1 cellular context compared by ENCODE assay signal in genomic region chr15:65818927-65819562, GRCh38.
TF ChIP-seq lines count a peak whose summit lies in the region.

No MANE protein-coding gene starts in this region.

TF ChIP-seq in K562, 482 proteins besides CTCF, POLR2A, EP300 and RAD21 (continued from another document and continues in another):
- no peak for TF ChIP-seq E2F5 (CRISPR knock-in tag; IDR thresholded peaks at IDR 0.05)
- 0 out of 2 replicates have a peak, but pooled peaks have one; percentile 6 for TF ChIP-seq PKNOX1 (IDR thresholded peaks at IDR 0.05)
- no peak for TF ChIP-seq CBX5 (IDR thresholded peaks at IDR 0.05; ENCODE audit: borderline replicate concordance, low read depth)
- no peak for TF ChIP-seq AFF1 (IDR thresholded peaks at IDR 0.05; ENCODE audit: low read depth in 1 of 2, partially characterized antibody in 2 of 2)
- peak; percentile 81 for TF ChIP-seq SPI1 (IDR thresholded peaks at IDR 0.05; ENCODE audit: borderline replicate concordance, low read depth, low read length)
- TF ChIP-seq, protein P1, sequence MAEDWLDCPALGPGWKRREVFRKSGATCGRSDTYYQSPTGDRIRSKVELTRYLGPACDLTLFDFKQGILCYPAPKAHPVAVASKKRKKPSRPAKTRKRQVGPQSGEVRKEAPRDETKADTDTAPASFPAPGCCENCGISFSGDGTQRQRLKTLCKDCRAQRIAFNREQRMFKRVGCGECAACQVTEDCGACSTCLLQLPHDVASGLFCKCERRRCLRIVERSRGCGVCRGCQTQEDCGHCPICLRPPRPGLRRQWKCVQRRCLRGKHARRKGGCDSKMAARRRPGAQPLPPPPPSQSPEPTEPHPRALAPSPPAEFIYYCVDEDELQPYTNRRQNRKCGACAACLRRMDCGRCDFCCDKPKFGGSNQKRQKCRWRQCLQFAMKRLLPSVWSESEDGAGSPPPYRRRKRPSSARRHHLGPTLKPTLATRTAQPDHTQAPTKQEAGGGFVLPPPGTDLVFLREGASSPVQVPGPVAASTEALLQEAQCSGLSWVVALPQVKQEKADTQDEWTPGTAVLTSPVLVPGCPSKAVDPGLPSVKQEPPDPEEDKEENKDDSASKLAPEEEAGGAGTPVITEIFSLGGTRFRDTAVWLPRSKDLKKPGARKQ (CRISPR knock-in tag; IDR thresholded peaks at IDR 0.05): no peak
- TF ChIP-seq HDAC2 (IDR thresholded peaks at IDR 0.05): no peak
- TF ChIP-seq LCOR (CRISPR knock-in tag; IDR thresholded peaks at IDR 0.05): no peak
- no peak for TF ChIP-seq SP1 (CRISPR knock-in tag; IDR thresholded peaks at IDR 0.05)
- no peak for TF ChIP-seq SMAD4 (CRISPR knock-in tag; conservative IDR thresholded peaks at IDR 0.05)
- TF ChIP-seq SNAPC5 (CRISPR knock-in tag; IDR thresholded peaks at IDR 0.05): no peak
- TF ChIP-seq NONO (IDR thresholded peaks at IDR 0.05; ENCODE audit: low read depth in 2 of 2, low read length in 1 of 2): no peak
- TF ChIP-seq, protein P2, sequence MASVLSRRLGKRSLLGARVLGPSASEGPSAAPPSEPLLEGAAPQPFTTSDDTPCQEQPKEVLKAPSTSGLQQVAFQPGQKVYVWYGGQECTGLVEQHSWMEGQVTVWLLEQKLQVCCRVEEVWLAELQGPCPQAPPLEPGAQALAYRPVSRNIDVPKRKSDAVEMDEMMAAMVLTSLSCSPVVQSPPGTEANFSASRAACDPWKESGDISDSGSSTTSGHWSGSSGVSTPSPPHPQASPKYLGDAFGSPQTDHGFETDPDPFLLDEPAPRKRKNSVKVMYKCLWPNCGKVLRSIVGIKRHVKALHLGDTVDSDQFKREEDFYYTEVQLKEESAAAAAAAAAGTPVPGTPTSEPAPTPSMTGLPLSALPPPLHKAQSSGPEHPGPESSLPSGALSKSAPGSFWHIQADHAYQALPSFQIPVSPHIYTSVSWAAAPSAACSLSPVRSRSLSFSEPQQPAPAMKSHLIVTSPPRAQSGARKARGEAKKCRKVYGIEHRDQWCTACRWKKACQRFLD (CRISPR knock-in tag; IDR thresholded peaks at IDR 0.05): no peak
- TF ChIP-seq SMARCA4 (IDR thresholded peaks at IDR 0.05): peak; percentile 22; the same call in 1 of the 2 replicates
- no peak for TF ChIP-seq FOXM1 (IDR thresholded peaks at IDR 0.05; ENCODE audit: low read depth)
- TF ChIP-seq FOXM1 (CRISPR knock-in tag; IDR thresholded peaks at IDR 0.05; ENCODE audit: low read depth): no peak
- TF ChIP-seq ZNF707 (CRISPR knock-in tag; conservative IDR thresholded peaks at IDR 0.05): no peak
- no peak for TF ChIP-seq U2AF1 (optimal IDR thresholded peaks at IDR 0.05; ENCODE audit: low read depth, low read length)
- no peak for TF ChIP-seq CBX3 (IDR thresholded peaks at IDR 0.05; ENCODE audit: borderline replicate concordance in 1 of 2, low read length in 2 of 2)
- no peak for TF ChIP-seq CCAR2 (IDR thresholded peaks at IDR 0.05; ENCODE audit: low read depth, low read length)
- TF ChIP-seq ATF1 (CRISPR knock-in tag; IDR thresholded peaks at IDR 0.05): no peak
- TF ChIP-seq ATF1 (tag; IDR thresholded peaks at IDR 0.05): 0 out of 2 replicates have a peak, but pooled peaks have one; percentile 7
- TF ChIP-seq RBM14 (IDR thresholded peaks at IDR 0.05; ENCODE audit: borderline replicate concordance, insufficient read depth, low read depth, low read length): no peak
- no peak for TF ChIP-seq NFIX (CRISPR knock-in tag; IDR thresholded peaks at IDR 0.05; ENCODE audit: low read depth)
- peak; percentile 17; the same call in 1 of the 2 replicates for TF ChIP-seq GATAD2B (IDR thresholded peaks at IDR 0.05; ENCODE audit: borderline replicate concordance)
- TF ChIP-seq IFI16 (CRISPR knock-in tag; IDR thresholded peaks at IDR 0.05): no peak
- no peak for TF ChIP-seq ZFP36 (IDR thresholded peaks at IDR 0.05; ENCODE audit: low read depth, low read length, partially characterized antibody)
- TF ChIP-seq LARP7 (IDR thresholded peaks at IDR 0.05): no peak
- no peak for TF ChIP-seq ZNF512 (tag; IDR thresholded peaks at IDR 0.05)
- TF ChIP-seq FUS (optimal IDR thresholded peaks at IDR 0.05; ENCODE audit: low read depth, low read length): no peak
- TF ChIP-seq RAD51 (IDR thresholded peaks at IDR 0.05; ENCODE audit: borderline replicate concordance, low read depth): no peak
- TF ChIP-seq, protein P3, sequence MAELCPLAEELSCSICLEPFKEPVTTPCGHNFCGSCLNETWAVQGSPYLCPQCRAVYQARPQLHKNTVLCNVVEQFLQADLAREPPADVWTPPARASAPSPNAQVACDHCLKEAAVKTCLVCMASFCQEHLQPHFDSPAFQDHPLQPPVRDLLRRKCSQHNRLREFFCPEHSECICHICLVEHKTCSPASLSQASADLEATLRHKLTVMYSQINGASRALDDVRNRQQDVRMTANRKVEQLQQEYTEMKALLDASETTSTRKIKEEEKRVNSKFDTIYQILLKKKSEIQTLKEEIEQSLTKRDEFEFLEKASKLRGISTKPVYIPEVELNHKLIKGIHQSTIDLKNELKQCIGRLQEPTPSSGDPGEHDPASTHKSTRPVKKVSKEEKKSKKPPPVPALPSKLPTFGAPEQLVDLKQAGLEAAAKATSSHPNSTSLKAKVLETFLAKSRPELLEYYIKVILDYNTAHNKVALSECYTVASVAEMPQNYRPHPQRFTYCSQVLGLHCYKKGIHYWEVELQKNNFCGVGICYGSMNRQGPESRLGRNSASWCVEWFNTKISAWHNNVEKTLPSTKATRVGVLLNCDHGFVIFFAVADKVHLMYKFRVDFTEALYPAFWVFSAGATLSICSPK (IDR thresholded peaks at IDR 0.05; ENCODE audit: borderline replicate concordance): no peak
- no peak for TF ChIP-seq ZFPM2 (CRISPR knock-in tag; IDR thresholded peaks at IDR 0.05)
- TF ChIP-seq XRCC3 (IDR thresholded peaks at IDR 0.05): no peak
- TF ChIP-seq TEAD4 (IDR thresholded peaks at IDR 0.05; ENCODE audit: low read length): peak; percentile 63; the same call in 1 of the 2 replicates
- TF ChIP-seq TEAD4 (CRISPR knock-in tag; IDR thresholded peaks at IDR 0.05; ENCODE audit: borderline replicate concordance): no peak
- TF ChIP-seq ZNF324 (CRISPR knock-in tag; IDR thresholded peaks at IDR 0.05): no peak
- TF ChIP-seq RBBP5 (IDR thresholded peaks at IDR 0.05; ENCODE audit: borderline replicate concordance, insufficient read depth, low read length, poor library complexity, severe bottlenecking): no peak
- no peak for TF ChIP-seq RBM25 (IDR thresholded peaks at IDR 0.05; ENCODE audit: low read depth, low read length, severe bottlenecking)
- TF ChIP-seq HLTF (IDR thresholded peaks at IDR 0.05): no peak
- TF ChIP-seq ZBTB5 (IDR thresholded peaks at IDR 0.05): no peak
- 0 out of 4 replicates have a peak, but pooled peaks of 1 of the 2 experiments have one; percentile 7 for TF ChIP-seq TRIM24 (IDR thresholded peaks at IDR 0.05)
- no peak for TF ChIP-seq C11orf30 (IDR thresholded peaks at IDR 0.05; ENCODE audit: low read depth)
- TF ChIP-seq ZNF282 (CRISPR knock-in tag; IDR thresholded peaks at IDR 0.05): no peak
- TF ChIP-seq HIVEP1 (CRISPR knock-in tag; IDR thresholded peaks at IDR 0.05): no peak
- no peak for TF ChIP-seq TRIM28 (IDR thresholded peaks at IDR 0.05)
- TF ChIP-seq ZNF583 (CRISPR knock-in tag; IDR thresholded peaks at IDR 0.05): no peak
- TF ChIP-seq MTA2 (IDR thresholded peaks at IDR 0.05; ENCODE audit: low read depth): no peak
- TF ChIP-seq CREB3 (tag; conservative IDR thresholded peaks at IDR 0.05; ENCODE audit: low read depth): no peak
- TF ChIP-seq ZFP1 (CRISPR knock-in tag; IDR thresholded peaks at IDR 0.05): peak; percentile 34; the same call in 1 of the 2 replicates
- no peak for TF ChIP-seq RCOR1 (IDR thresholded peaks at IDR 0.05; ENCODE audit: borderline replicate concordance in 1 of 2, low read depth in 2 of 2, low read length in 2 of 2)
- peak; percentile 2 for TF ChIP-seq ZBTB8A (IDR thresholded peaks at IDR 0.05; ENCODE audit: partially characterized antibody)
